Comparison of ENCODE assay signal across 14 cellular contexts in genomic region chr16:77437859-77438258, GRCh38. TPM values are rescaled to one million over a fixed set of nuclear protein-coding genes. Genes with fewer than 3 reads are reported as not detected.
DNase-seq lines count a peak whose midpoint lies in the region; ATAC-seq and TF ChIP-seq lines count a peak whose summit lies in the region.
"Had no signal": no experiment of that assay in that cellular context is flagged by ENCODE, and none has a peak within 500 bp of the region (broad histone marks: within the 10 kb centered on the region; RNA-seq: fewer than 3 reads in every experiment).

No MANE protein-coding gene starts in this region.

- intact Hi-C loops in CD4-positive, alpha-beta T cell (cut with DNase I, micrococcal nuclease), result no loop called here

- H3K4me2 ChIP-seq in Karpas-422 (ENCODE audit: low read depth, low read length, poor library complexity, severe bottlenecking), result no peak overlapping the region
- H3K4me2 ChIP-seq: PC-9 had no signal

- H3K4me3 ChIP-seq in Karpas-422 (ENCODE audit: low read length) (no peak overlapping the region), brain microvascular endothelial cell (ENCODE audit: low read depth, low read length) (no peak overlapping the region)
- H3K4me3 ChIP-seq: HAP-1, PC-9 had no signal

- H3K9me3 ChIP-seq in Karpas-422 (ENCODE audit: low read length), result no peaks in the 10 kb centered on the region
- H3K9me3 ChIP-seq in CD4-positive, alpha-beta T cell (ENCODE audit: control insufficient read depth, low read length), result no peaks in the 10 kb centered on the region
- H3K9me3 ChIP-seq: HAP-1 had no signal

- H3K9me3 Mint-ChIP-seq in neural crest cell, result no peaks in the 10 kb centered on the region
- no peaks in the 10 kb centered on the region for H3K9me3 Mint-ChIP-seq in CD4-positive, alpha-beta T cell
- H3K9me3 Mint-ChIP-seq: naive B cell; stimulated activated naive B cell treated with anti-CD40 and anti-IgM and Interleukin-4, amounts not matched to agents 10 μg/mL and 1 μg/mL and 100 μg/mL, for 72 hours had no signal

- no peaks in the 10 kb centered on the region for H3K9me2 ChIP-seq in Karpas-422 (replicated peaks; ENCODE audit: insufficient read depth, low read length)

- CTCF ChIA-PET in CD4-positive, alpha-beta T cell (lab: Charles Lee), result no interaction called here

- H3K27ac ChIP-seq in Karpas-422 (ENCODE audit: low read length) (no peak overlapping the region), brain microvascular endothelial cell (no peak overlapping the region)
- H3K27ac ChIP-seq in CD4-positive, alpha-beta T cell (ENCODE audit: low read depth, low read length), result no peak overlapping the region
- H3K27ac ChIP-seq: PC-9 had no signal

- ATAC-seq in CD4-positive, alpha-beta T cell (ENCODE audit: poor library complexity), result no peak
- ATAC-seq in omental fat pad (ENCODE audit: low FRiP score) (no peak), HG02884 (IDR thresholded peaks at IDR 0.05; ENCODE audit: unreplicated experiment) (no peak)
- ATAC-seq: stimulated activated naive B cell treated with anti-CD40 and anti-IgM and Interleukin-4, amounts not matched to agents 10 μg/mL and 1 μg/mL and 100 μg/mL, for 72 hours had no signal

- no peaks in the 10 kb centered on the region for H3K79me2 ChIP-seq in Karpas-422 (ENCODE audit: low read length)

- no peak overlapping the region for H2AFZ ChIP-seq in Karpas-422 (ENCODE audit: low read length)
- H2AFZ ChIP-seq: PC-9 had no signal

- H3K9ac ChIP-seq in Karpas-422 (ENCODE audit: low read length), result no peak overlapping the region

- no peak overlapping the region for H3K27ac Mint-ChIP-seq in neural crest cell (ENCODE audit: unreplicated experiment)
- H3K27ac Mint-ChIP-seq in CD4-positive, alpha-beta T cell, result no peak overlapping the region
- H3K27ac Mint-ChIP-seq: naive B cell; stimulated activated naive B cell treated with anti-CD40 and anti-IgM and Interleukin-4, amounts not matched to agents 10 μg/mL and 1 μg/mL and 100 μg/mL, for 72 hours had no signal

- DNase-seq in DMS53 (lab: John Stamatoyannopoulos, UW), result peak; percentile 60
- DNase-seq in DMS53 treated with DMSO at 0.1 percent for 48 hours (lab: John Stamatoyannopoulos, UW; ENCODE audit: unreplicated experiment), result no peak
- peak; percentile 48 for DNase-seq in Karpas-422
- DNase-seq in brain microvascular endothelial cell, result peak; percentile 56
- DNase-seq in neural crest cell (ENCODE audit: low read depth, low spot score), result no peak
- no peak for DNase-seq in CD4-positive, alpha-beta T cell
- no peak for DNase-seq in omental fat pad (ENCODE audit: low spot score)
- DNase-seq: hypothalamus; naive B cell; PC-9; stimulated activated CD4-positive, alpha-beta T cell treated with anti-CD3 and anti-CD28 coated beads, Interleukin-15, amount 100 ng/mL, for 24 hours; stimulated activated naive B cell treated with anti-CD40 and anti-IgM and Interleukin-4, amounts not matched to agents 10 μg/mL and 1 μg/mL and 100 μg/mL, for 72 hours had no signal

- in situ Hi-C loops in brain microvascular endothelial cell (cut with HindIII; ENCODE audit: low pct_ligation_motif_present, low sequenced_read_pairs), result no loop called here

- H3K4me1 ChIP-seq in Karpas-422 (ENCODE audit: low read length), result peaks cover 5% of the 10 kb centered on the region
- H3K4me1 ChIP-seq: HAP-1 had no signal

- peaks cover 11% of the 10 kb centered on the region for H3K4me1 Mint-ChIP-seq in neural crest cell
- H3K4me1 Mint-ChIP-seq in CD4-positive, alpha-beta T cell (ENCODE audit: low read depth), result no peaks in the 10 kb centered on the region
- H3K4me1 Mint-ChIP-seq: stimulated activated naive B cell treated with anti-CD40 and anti-IgM and Interleukin-4, amounts not matched to agents 10 μg/mL and 1 μg/mL and 100 μg/mL, for 72 hours had no signal

- no peaks in the 10 kb centered on the region for H3K36me3 ChIP-seq in Karpas-422 (ENCODE audit: insufficient read depth, low read length)
- H3K36me3 ChIP-seq in brain microvascular endothelial cell (replicated peaks), result no peaks in the 10 kb centered on the region
- H3K36me3 ChIP-seq: HAP-1 had no signal

- H4K20me1 ChIP-seq in Karpas-422 (ENCODE audit: insufficient read depth, low read depth, low read length), result no peaks in the 10 kb centered on the region

- TF ChIP-seq CTCF in brain microvascular endothelial cell (IDR thresholded peaks at IDR 0.05; ENCODE audit: low read depth, low read length, missing control alignments) (peak; percentile 32), neural crest cell (conservative IDR thresholded peaks at IDR 0.05) (peak; percentile 42), omental fat pad (IDR thresholded peaks at IDR 0.05) (no peak)
- TF ChIP-seq CTCF in CD4-positive, alpha-beta T cell (IDR thresholded peaks at IDR 0.05), result no peak

- H3K36me3 Mint-ChIP-seq in neural crest cell (ENCODE audit: low read depth), result no peaks in the 10 kb centered on the region
- no peaks in the 10 kb centered on the region for H3K36me3 Mint-ChIP-seq in CD4-positive, alpha-beta T cell (ENCODE audit: low read depth)
- H3K36me3 Mint-ChIP-seq: stimulated activated naive B cell treated with anti-CD40 and anti-IgM and Interleukin-4, amounts not matched to agents 10 μg/mL and 1 μg/mL and 100 μg/mL, for 72 hours had no signal

- no peaks in the 10 kb centered on the region for H3K27me3 ChIP-seq in Karpas-422 (ENCODE audit: low read length)
- peaks cover 18% of the 10 kb centered on the region for H3K27me3 ChIP-seq in brain microvascular endothelial cell (replicated peaks)
- peaks cover 21% of the 10 kb centered on the region for H3K27me3 ChIP-seq in CD4-positive, alpha-beta T cell (ENCODE audit: control insufficient read depth, insufficient read depth, low read length)

- POLR2A ChIA-PET in CD4-positive, alpha-beta T cell (lab: Charles Lee), result no interaction called here

- peaks cover 87% of the 10 kb centered on the region for H3K27me3 Mint-ChIP-seq in neural crest cell (ENCODE audit: low read depth)
- H3K27me3 Mint-ChIP-seq in CD4-positive, alpha-beta T cell, result peaks cover 52% of the 10 kb centered on the region

- no peak overlapping the region for H3K4me3 Mint-ChIP-seq in neural crest cell
- H3K4me3 Mint-ChIP-seq in CD4-positive, alpha-beta T cell, result no peak overlapping the region
- H3K4me3 Mint-ChIP-seq: naive B cell; stimulated activated naive B cell treated with anti-CD40 and anti-IgM and Interleukin-4, amounts not matched to agents 10 μg/mL and 1 μg/mL and 100 μg/mL, for 72 hours had no signal

RNA-seq across cellular contexts. Expression of gene ADAMTS18, which starts 3.0 kb away (rescaled TPM):
- not detected in 2 replicates for total RNA-seq in Karpas-422 (2014; rRNA removed; shearing (Covaris generic); ENCODE audit: low replicate concordance)
- total RNA-seq in neural crest cell, result 0.12 TPM in 1 of 2 replicates, not detected in the other
- total RNA-seq in CD4-positive, alpha-beta T cell, result not detected
- 10 to 100 TPM in 1 of 4 donors, 1 to 10 TPM in 3; 2.8 to 21.1 (median 7.8) TPM for total RNA-seq in omental fat pad
- total RNA-seq: PC-9 had no signal

Comparison
In these comparisons a context has a peak if more than half of its experiments do, and no peak if none do; other contexts are left out.
1. DNase-seq: peak in DMS53 (single experiment), Karpas-422 (single experiment) and brain microvascular endothelial cell (single experiment); none in DMS53 treated with DMSO at 0.1 percent for 48 hours (single experiment), neural crest cell (single experiment), CD4-positive, alpha-beta T cell (0 of 10) and omental fat pad (single experiment).
2. CTCF ChIP-seq: peak in brain microvascular endothelial cell (single experiment) and neural crest cell (single experiment); none in CD4-positive, alpha-beta T cell (single experiment) and omental fat pad (0 of 3).